In the genomic region with DNA sequence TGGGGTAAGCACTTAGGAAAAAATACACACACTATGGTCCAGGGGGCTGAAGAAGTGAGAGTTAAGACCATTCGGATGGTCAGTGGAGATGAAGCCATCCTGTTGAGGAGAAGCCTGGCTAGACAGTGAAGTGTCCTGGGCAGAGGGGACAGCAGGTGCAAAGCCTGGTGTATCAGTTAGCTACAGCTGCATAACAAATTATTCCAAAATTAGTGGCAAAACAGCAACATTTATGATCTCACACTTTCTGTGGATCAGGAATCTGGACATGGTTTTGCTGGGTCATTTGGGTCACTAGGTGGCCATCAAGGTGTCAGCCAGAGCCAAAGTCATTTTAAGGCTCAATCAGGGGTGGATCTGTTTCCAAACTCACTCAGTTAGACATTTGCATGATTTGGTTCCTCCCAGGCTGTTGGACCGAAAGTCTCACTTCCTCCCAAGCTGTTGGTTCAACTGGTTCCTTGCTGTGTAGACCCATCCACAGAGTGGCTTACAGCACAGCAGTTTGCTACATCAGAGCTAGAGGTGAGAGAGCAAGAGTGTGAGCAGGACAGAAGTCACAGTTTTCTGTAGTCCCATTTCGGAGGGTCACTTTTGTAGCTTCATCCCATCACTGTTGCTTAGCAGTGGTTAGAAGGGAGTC, we compare ENCODE assay signal across 30 cellular contexts.
"Had no signal": no experiment of that assay in that cellular context is flagged by ENCODE, and none has a peak within 500 bp of the region (broad histone marks: within the 10 kb centered on the region; RNA-seq: fewer than 3 reads in every experiment).

No MANE protein-coding gene starts in this region.

- FAIRE-seq: astrocyte, endothelial cell of umbilical vein, keratinocyte had no signal

- H3K36me3 ChIP-seq: brain microvascular endothelial cell, gastroesophageal sphincter, ovary, right lobe of liver, stomach, thyroid gland, upper lobe of left lung, WERI-Rb-1 had no signal

- H3K4me3 Mint-ChIP-seq: activated CD4-positive, alpha-beta T cell treated with anti-CD3 and anti-CD28 coated beads, Interleukin-2, amount 10 ng/mL, durations not matched to agents 7 days and 5 days; activated CD8-positive, alpha-beta T cell treated with anti-CD3 and anti-CD28 coated beads for 36 hours; activated T-cell treated with anti-CD3 and anti-CD28 coated beads, Interleukin-2, amount 50 U/mL, for 4 hours; activated T-helper 17 cell treated with anti-CD3 and anti-CD28 coated beads, Interleukin-2, amount 50 U/mL, for 72 hours; effector memory CD8-positive, alpha-beta T cell had no signal

- DNase-seq: activated CD4-positive, alpha-beta T cell treated with anti-CD3 and anti-CD28 coated beads for 1 hour; activated CD4-positive, alpha-beta T cell treated with anti-CD3 and anti-CD28 coated beads, Interleukin-2, amount 10 ng/mL, durations not matched to agents 7 days and 5 days; activated CD8-positive, alpha-beta T cell treated with anti-CD3 and anti-CD28 coated beads for 36 hours; activated gamma-delta T cell treated with Interleukin-2 at 50 U/mL for 16 hours; activated naive CD4-positive, alpha-beta T cell treated with anti-CD3 and anti-CD28 coated beads, Interleukin-2, amount 50 U/mL, for 16 hours; activated T-cell treated with anti-CD3 and anti-CD28 coated beads, Interleukin-2, amount 50 U/mL, for 4 hours; amniotic stem cell; brain microvascular endothelial cell; caudate nucleus; cortex of kidney; effector memory CD8-positive, alpha-beta T cell; hippocampal formation; left cardiac atrium; left ventricle myocardium superior; midbrain; naive thymus-derived CD4-positive, alpha-beta T cell; ovary; right lobe of liver; stimulated activated CD4-positive, alpha-beta T cell treated with anti-CD3 and anti-CD28 coated beads, Interleukin-2, amount 100 ng/mL, for 48 hours; stomach; T-helper 9 cell; thyroid gland; upper lobe of left lung; WERI-Rb-1 had no signal

- H3K27ac ChIP-seq: brain microvascular endothelial cell, gastroesophageal sphincter, ovary, right lobe of liver, stomach, thyroid gland, upper lobe of left lung, WERI-Rb-1 had no signal

- H3K9me3 ChIP-seq: ovary, right lobe of liver, thyroid gland had no signal

- H3K4me3 ChIP-seq: gastroesophageal sphincter, ovary, stomach, thyroid gland, upper lobe of left lung had no signal

- ATAC-seq: activated CD8-positive, alpha-beta T cell treated with anti-CD3 and anti-CD28 coated beads for 36 hours; activated T-cell treated with anti-CD3 and anti-CD28 coated beads, Interleukin-2, amount 50 U/mL, for 4 hours; activated T-helper 17 cell treated with anti-CD3 and anti-CD28 coated beads, Interleukin-2, amount 50 U/mL, for 72 hours; effector memory CD8-positive, alpha-beta T cell; gastroesophageal sphincter; left cardiac atrium; left ventricle myocardium superior; naive thymus-derived CD4-positive, alpha-beta T cell had no signal

- H3K27ac Mint-ChIP-seq: activated CD4-positive, alpha-beta T cell treated with anti-CD3 and anti-CD28 coated beads, Interleukin-2, amount 10 ng/mL, durations not matched to agents 7 days and 5 days; activated CD8-positive, alpha-beta T cell treated with anti-CD3 and anti-CD28 coated beads for 36 hours; activated T-helper 17 cell treated with anti-CD3 and anti-CD28 coated beads, Interleukin-2, amount 50 U/mL, for 72 hours; effector memory CD8-positive, alpha-beta T cell; naive thymus-derived CD4-positive, alpha-beta T cell; progenitor cell of endocrine pancreas had no signal

- H3K27me3 ChIP-seq: ovary, right lobe of liver, thyroid gland had no signal

- H3K4me1 ChIP-seq: gastroesophageal sphincter, stomach, thyroid gland, upper lobe of left lung had no signal

- H3K9me3 Mint-ChIP-seq: activated CD8-positive, alpha-beta T cell treated with anti-CD3 and anti-CD28 coated beads for 36 hours; activated T-helper 17 cell treated with anti-CD3 and anti-CD28 coated beads, Interleukin-2, amount 50 U/mL, for 72 hours; effector memory CD8-positive, alpha-beta T cell had no signal

- H3K4me1 Mint-ChIP-seq: activated CD4-positive, alpha-beta T cell treated with anti-CD3 and anti-CD28 coated beads, Interleukin-2, amount 10 ng/mL, durations not matched to agents 7 days and 5 days; activated T-helper 17 cell treated with anti-CD3 and anti-CD28 coated beads, Interleukin-2, amount 50 U/mL, for 72 hours had no signal
